2 cellular contexts compared by ENCODE assay signal in the genomic region with DNA sequence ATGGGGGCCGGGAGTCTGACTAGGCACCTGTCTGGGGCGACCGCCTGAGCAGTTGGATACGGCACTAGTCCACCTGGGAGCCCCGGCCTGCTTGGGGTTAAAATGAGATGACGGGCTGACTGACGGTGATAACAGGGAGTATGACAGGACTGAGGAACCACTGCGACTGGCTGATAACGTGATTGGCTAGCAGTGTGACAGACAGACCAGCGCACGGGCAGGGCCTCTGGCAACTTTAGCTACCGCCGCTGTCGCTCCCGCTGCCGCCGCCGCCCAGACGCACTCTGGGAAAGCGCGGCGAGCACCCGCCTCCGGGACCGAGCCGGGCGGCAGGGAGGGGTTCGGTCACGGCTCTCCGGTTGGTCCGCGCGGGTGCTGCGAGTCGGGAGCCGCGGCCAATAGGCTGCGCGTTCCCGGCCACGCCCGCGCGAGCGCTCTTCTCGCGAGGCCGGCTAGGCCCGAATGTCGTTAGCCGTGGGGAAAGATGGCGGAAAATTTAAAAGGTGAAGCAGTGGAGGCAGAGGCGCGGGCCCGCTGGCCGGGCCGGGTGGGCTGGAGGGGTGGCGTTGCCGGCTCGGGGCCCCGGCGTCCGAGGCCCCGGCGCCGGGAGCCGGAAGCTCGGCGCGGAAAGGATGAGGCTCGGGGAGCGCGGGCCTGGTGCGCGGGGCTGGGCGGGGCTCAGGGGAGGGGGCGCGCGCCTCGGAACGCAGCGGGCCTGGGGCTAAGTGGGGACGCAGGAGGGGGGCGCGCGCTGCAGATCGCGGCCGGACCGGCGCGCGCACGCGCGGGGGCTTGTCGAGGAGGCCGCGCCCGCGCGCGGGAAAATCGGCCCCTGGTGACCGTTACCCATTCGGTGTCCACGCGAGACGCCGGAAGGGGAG.
TF ChIP-seq lines count a peak whose summit lies in the region.

A gene with protein sequence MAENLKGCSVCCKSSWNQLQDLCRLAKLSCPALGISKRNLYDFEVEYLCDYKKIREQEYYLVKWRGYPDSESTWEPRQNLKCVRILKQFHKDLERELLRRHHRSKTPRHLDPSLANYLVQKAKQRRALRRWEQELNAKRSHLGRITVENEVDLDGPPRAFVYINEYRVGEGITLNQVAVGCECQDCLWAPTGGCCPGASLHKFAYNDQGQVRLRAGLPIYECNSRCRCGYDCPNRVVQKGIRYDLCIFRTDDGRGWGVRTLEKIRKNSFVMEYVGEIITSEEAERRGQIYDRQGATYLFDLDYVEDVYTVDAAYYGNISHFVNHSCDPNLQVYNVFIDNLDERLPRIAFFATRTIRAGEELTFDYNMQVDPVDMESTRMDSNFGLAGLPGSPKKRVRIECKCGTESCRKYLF (plus strand): TSS at position 434 of the 881 bp plus-strand sequence. CDS start 51 bp downstream, at position 485.

TF ChIP-seq in A549, 52 proteins besides CTCF, POLR2A, EP300 and RAD21:
- TF ChIP-seq PHF8 (IDR thresholded peaks at IDR 0.05; ENCODE audit: borderline replicate concordance, low read depth), result peak; percentile 51; the same call in 1 of the 2 replicates
- no peak for TF ChIP-seq HEYL (CRISPR knock-in tag; IDR thresholded peaks at IDR 0.05)
- TF ChIP-seq CBX2 (IDR thresholded peaks at IDR 0.05; ENCODE audit: borderline replicate concordance, low read depth), result no peak
- no peak for TF ChIP-seq MYC (IDR thresholded peaks at IDR 0.05; ENCODE audit: borderline replicate concordance, low read length)
- TF ChIP-seq, protein P1, sequence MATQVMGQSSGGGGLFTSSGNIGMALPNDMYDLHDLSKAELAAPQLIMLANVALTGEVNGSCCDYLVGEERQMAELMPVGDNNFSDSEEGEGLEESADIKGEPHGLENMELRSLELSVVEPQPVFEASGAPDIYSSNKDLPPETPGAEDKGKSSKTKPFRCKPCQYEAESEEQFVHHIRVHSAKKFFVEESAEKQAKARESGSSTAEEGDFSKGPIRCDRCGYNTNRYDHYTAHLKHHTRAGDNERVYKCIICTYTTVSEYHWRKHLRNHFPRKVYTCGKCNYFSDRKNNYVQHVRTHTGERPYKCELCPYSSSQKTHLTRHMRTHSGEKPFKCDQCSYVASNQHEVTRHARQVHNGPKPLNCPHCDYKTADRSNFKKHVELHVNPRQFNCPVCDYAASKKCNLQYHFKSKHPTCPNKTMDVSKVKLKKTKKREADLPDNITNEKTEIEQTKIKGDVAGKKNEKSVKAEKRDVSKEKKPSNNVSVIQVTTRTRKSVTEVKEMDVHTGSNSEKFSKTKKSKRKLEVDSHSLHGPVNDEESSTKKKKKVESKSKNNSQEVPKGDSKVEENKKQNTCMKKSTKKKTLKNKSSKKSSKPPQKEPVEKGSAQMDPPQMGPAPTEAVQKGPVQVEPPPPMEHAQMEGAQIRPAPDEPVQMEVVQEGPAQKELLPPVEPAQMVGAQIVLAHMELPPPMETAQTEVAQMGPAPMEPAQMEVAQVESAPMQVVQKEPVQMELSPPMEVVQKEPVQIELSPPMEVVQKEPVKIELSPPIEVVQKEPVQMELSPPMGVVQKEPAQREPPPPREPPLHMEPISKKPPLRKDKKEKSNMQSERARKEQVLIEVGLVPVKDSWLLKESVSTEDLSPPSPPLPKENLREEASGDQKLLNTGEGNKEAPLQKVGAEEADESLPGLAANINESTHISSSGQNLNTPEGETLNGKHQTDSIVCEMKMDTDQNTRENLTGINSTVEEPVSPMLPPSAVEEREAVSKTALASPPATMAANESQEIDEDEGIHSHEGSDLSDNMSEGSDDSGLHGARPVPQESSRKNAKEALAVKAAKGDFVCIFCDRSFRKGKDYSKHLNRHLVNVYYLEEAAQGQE (IDR thresholded peaks at IDR 0.05), result peak; percentile 94
- TF ChIP-seq ZFP36 (IDR thresholded peaks at IDR 0.05; ENCODE audit: borderline replicate concordance, partially characterized antibody), result no peak
- TF ChIP-seq, protein P2, sequence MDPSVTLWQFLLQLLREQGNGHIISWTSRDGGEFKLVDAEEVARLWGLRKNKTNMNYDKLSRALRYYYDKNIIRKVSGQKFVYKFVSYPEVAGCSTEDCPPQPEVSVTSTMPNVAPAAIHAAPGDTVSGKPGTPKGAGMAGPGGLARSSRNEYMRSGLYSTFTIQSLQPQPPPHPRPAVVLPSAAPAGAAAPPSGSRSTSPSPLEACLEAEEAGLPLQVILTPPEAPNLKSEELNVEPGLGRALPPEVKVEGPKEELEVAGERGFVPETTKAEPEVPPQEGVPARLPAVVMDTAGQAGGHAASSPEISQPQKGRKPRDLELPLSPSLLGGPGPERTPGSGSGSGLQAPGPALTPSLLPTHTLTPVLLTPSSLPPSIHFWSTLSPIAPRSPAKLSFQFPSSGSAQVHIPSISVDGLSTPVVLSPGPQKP (IDR thresholded peaks at IDR 0.05; ENCODE audit: low read depth, low read length), result no peak
- TF ChIP-seq FOSB (CRISPR knock-in tag; IDR thresholded peaks at IDR 0.05), result no peak
- no peak for TF ChIP-seq TFCP2L1 (CRISPR knock-in tag; IDR thresholded peaks at IDR 0.05)
- TF ChIP-seq KDM5A (IDR thresholded peaks at IDR 0.05), result no peak
- no peak for TF ChIP-seq SREBF2 (IDR thresholded peaks at IDR 0.05)
- TF ChIP-seq EHF (CRISPR knock-in tag; IDR thresholded peaks at IDR 0.05), result no peak
- no peak for TF ChIP-seq MAFK (IDR thresholded peaks at IDR 0.05; ENCODE audit: partially characterized antibody)
- peak; percentile 22 to 76; a peak in 3 of 5 replicates for TF ChIP-seq JUN (IDR thresholded peaks at IDR 0.05)
- TF ChIP-seq, protein P3, sequence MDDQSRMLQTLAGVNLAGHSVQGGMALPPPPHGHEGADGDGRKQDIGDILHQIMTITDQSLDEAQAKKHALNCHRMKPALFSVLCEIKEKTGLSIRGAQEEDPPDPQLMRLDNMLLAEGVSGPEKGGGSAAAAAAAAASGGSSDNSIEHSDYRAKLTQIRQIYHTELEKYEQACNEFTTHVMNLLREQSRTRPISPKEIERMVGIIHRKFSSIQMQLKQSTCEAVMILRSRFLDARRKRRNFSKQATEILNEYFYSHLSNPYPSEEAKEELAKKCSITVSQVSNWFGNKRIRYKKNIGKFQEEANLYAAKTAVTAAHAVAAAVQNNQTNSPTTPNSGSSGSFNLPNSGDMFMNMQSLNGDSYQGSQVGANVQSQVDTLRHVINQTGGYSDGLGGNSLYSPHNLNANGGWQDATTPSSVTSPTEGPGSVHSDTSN (IDR thresholded peaks at IDR 0.05), result no peak
- TF ChIP-seq HOXB5 (CRISPR knock-in tag; IDR thresholded peaks at IDR 0.05), result no peak
- no peak for TF ChIP-seq FOSL2 (IDR thresholded peaks at IDR 0.05)
- no peak for TF ChIP-seq FOSL2 (CRISPR knock-in tag; IDR thresholded peaks at IDR 0.05)
- peak; percentile 91 for TF ChIP-seq CHD2 (IDR thresholded peaks at IDR 0.05; ENCODE audit: low read length, partially characterized antibody)
- no peak for TF ChIP-seq ZNF302 (CRISPR knock-in tag; IDR thresholded peaks at IDR 0.05)
- TF ChIP-seq POLR2AphosphoS2 (conservative IDR thresholded peaks at IDR 0.05; ENCODE audit: low read length), result no peak
- TF ChIP-seq, protein P4, sequence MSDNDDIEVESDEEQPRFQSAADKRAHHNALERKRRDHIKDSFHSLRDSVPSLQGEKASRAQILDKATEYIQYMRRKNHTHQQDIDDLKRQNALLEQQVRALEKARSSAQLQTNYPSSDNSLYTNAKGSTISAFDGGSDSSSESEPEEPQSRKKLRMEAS (IDR thresholded peaks at IDR 0.05), result peak; percentile 40; the same call in 1 of the 2 replicates
- no peak for TF ChIP-seq NFE2L2 (conservative IDR thresholded peaks at IDR 0.05; ENCODE audit: low read length)
- no peak for TF ChIP-seq CEBPB (IDR thresholded peaks at IDR 0.05)
- 0 out of 2 replicates have a peak, but pooled peaks have one; percentile 10 for TF ChIP-seq GATA3 (IDR thresholded peaks at IDR 0.05; ENCODE audit: borderline replicate concordance)

TF ChIP-seq in GM12878, 131 proteins besides CTCF, POLR2A, EP300 and RAD21 (continues in another document):
- TF ChIP-seq BHLHE40 (IDR thresholded peaks at IDR 0.05; ENCODE audit: borderline replicate concordance in 1 of 2, low read depth in 2 of 2, low read length in 1 of 2) (peak in 1 of 2 experiments; percentile 63; a peak in 1 of 4 replicates), CREM (IDR thresholded peaks at IDR 0.05; ENCODE audit: low read depth) (no peak), MXI1 (IDR thresholded peaks at IDR 0.05; ENCODE audit: low read depth, low read length) (peak; percentile 89), BRCA1 (IDR thresholded peaks at IDR 0.05; ENCODE audit: low read depth, low read length) (peak; percentile 81), FOS (IDR thresholded peaks at IDR 0.05; ENCODE audit: borderline replicate concordance, extremely low read depth, insufficient read length) (no peak), HDAC2 (IDR thresholded peaks at IDR 0.05) (no peak), FOXM1 (IDR thresholded peaks at IDR 0.05; ENCODE audit: low read depth, low read length) (no peak), SRF (IDR thresholded peaks at IDR 0.05; ENCODE audit: low read depth in 2 of 2, low read length in 2 of 2) (no peak), RB1 (IDR thresholded peaks at IDR 0.05; ENCODE audit: borderline replicate concordance) (no peak), NBN (IDR thresholded peaks at IDR 0.05) (no peak), HDAC6 (IDR thresholded peaks at IDR 0.05; ENCODE audit: unreplicated experiment) (no peak), SMC3 (IDR thresholded peaks at IDR 0.05; ENCODE audit: borderline replicate concordance, low read length) (no peak), NFYA (IDR thresholded peaks at IDR 0.05; ENCODE audit: borderline replicate concordance, low read depth, low read length) (no peak), BACH1 (IDR thresholded peaks at IDR 0.05; ENCODE audit: borderline replicate concordance) (no peak; the same call in 1 of the 2 replicates), EGR1 (IDR thresholded peaks at IDR 0.05; ENCODE audit: borderline replicate concordance in 1 of 2, low read depth in 2 of 2, low read length in 2 of 2) (no peak), TCF12 (IDR thresholded peaks at IDR 0.05; ENCODE audit: low read depth, low read length) (no peak), JUND (IDR thresholded peaks at IDR 0.05; ENCODE audit: low read depth, low read length) (no peak), CBX5 (IDR thresholded peaks at IDR 0.05; ENCODE audit: low read depth) (no peak), MYC (IDR thresholded peaks at IDR 0.05; ENCODE audit: insufficient read depth, insufficient read length, insufficient replicate concordance, low read length, severe bottlenecking) (no peak)
- TF ChIP-seq, protein P2 (IDR thresholded peaks at IDR 0.05; ENCODE audit: low read depth, low read length), result no peak
- TF ChIP-seq, protein P5, sequence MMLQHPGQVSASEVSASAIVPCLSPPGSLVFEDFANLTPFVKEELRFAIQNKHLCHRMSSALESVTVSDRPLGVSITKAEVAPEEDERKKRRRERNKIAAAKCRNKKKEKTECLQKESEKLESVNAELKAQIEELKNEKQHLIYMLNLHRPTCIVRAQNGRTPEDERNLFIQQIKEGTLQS (IDR thresholded peaks at IDR 0.05; ENCODE audit: borderline replicate concordance, extremely low read depth, low read depth, low read length), result no peak
- TF ChIP-seq, protein P6, sequence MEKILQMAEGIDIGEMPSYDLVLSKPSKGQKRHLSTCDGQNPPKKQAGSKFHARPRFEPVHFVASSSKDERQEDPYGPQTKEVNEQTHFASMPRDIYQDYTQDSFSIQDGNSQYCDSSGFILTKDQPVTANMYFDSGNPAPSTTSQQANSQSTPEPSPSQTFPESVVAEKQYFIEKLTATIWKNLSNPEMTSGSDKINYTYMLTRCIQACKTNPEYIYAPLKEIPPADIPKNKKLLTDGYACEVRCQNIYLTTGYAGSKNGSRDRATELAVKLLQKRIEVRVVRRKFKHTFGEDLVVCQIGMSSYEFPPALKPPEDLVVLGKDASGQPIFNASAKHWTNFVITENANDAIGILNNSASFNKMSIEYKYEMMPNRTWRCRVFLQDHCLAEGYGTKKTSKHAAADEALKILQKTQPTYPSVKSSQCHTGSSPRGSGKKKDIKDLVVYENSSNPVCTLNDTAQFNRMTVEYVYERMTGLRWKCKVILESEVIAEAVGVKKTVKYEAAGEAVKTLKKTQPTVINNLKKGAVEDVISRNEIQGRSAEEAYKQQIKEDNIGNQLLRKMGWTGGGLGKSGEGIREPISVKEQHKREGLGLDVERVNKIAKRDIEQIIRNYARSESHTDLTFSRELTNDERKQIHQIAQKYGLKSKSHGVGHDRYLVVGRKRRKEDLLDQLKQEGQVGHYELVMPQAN (conservative IDR thresholded peaks at IDR 0.05), result peak; percentile 98
- TF ChIP-seq, protein P7, sequence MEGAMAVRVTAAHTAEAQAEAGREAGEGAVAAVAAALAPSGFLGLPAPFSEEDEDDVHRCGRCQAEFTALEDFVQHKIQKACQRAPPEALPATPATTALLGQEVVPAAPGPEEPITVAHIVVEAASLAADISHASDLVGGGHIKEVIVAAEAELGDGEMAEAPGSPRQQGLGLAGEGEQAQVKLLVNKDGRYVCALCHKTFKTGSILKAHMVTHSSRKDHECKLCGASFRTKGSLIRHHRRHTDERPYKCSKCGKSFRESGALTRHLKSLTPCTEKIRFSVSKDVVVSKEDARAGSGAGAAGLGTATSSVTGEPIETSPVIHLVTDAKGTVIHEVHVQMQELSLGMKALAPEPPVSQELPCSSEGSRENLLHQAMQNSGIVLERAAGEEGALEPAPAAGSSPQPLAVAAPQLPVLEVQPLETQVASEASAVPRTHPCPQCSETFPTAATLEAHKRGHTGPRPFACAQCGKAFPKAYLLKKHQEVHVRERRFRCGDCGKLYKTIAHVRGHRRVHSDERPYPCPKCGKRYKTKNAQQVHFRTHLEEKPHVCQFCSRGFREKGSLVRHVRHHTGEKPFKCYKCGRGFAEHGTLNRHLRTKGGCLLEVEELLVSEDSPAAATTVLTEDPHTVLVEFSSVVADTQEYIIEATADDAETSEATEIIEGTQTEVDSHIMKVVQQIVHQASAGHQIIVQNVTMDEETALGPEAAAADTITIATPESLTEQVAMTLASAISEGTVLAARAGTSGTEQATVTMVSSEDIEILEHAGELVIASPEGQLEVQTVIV (IDR thresholded peaks at IDR 0.05; ENCODE audit: borderline replicate concordance, partially characterized antibody), result no peak
- TF ChIP-seq, protein P8, sequence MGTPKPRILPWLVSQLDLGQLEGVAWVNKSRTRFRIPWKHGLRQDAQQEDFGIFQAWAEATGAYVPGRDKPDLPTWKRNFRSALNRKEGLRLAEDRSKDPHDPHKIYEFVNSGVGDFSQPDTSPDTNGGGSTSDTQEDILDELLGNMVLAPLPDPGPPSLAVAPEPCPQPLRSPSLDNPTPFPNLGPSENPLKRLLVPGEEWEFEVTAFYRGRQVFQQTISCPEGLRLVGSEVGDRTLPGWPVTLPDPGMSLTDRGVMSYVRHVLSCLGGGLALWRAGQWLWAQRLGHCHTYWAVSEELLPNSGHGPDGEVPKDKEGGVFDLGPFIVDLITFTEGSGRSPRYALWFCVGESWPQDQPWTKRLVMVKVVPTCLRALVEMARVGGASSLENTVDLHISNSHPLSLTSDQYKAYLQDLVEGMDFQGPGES (IDR thresholded peaks at IDR 0.05), result no peak
- TF ChIP-seq, protein P9, sequence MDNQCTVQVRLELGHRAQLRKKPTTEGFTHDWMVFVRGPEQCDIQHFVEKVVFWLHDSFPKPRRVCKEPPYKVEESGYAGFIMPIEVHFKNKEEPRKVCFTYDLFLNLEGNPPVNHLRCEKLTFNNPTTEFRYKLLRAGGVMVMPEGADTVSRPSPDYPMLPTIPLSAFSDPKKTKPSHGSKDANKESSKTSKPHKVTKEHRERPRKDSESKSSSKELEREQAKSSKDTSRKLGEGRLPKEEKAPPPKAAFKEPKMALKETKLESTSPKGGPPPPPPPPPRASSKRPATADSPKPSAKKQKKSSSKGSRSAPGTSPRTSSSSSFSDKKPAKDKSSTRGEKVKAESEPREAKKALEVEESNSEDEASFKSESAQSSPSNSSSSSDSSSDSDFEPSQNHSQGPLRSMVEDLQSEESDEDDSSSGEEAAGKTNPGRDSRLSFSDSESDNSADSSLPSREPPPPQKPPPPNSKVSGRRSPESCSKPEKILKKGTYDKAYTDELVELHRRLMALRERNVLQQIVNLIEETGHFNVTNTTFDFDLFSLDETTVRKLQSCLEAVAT (IDR thresholded peaks at IDR 0.05), result no peak
